ENCODE assay signal across 21 cellular contexts in the genomic region with DNA sequence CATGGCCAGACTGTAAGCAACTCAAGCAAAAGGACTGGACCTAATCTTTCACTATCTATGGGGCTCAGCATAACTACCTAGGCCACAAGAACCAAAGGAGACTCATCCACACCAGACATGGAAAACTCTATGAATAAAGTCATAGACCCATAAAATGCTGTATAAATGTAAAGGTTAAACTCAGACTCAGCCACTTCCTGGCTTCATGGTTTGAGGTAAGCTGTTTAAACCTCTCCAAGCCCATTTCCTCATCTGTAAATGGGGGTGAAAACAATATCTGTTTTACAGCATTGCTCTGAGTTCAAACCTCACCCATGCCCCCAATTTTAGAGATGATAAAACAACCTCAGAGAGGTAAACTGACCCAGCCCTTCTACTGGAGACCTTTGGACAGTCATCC. TPM values are rescaled to one million over a fixed set of nuclear protein-coding genes. Genes with fewer than 3 reads are reported as not detected.
DNase-seq lines count a peak whose midpoint lies in the region; ATAC-seq, FAIRE-seq and TF ChIP-seq lines count a peak whose summit lies in the region.
"Had no signal": no experiment of that assay in that cellular context is flagged by ENCODE, and none has a peak within 500 bp of the region (broad histone marks: within the 10 kb centered on the region; RNA-seq: fewer than 3 reads in every experiment).

No MANE protein-coding gene starts in this region.

- H3K27me3 Mint-ChIP-seq in activated naive CD4-positive, alpha-beta T cell treated with anti-CD3 and anti-CD28 coated beads, Interleukin-2, amount 50 U/mL, for 24 hours: no peaks in the 10 kb centered on the region
- peaks cover 7% of the 10 kb centered on the region for H3K27me3 Mint-ChIP-seq in activated T-helper 2 cell treated with anti-CD3 and anti-CD28 coated beads, Interferon-gamma antibody, Interleukin-2, Interleukin-4, amounts not matched to agents 10 μg/mL and 5 μg/mL and 100 μg/mL, durations not matched to agents 14 hours and 24 hours and 36 hours (ENCODE audit: low read depth)
- no peaks in the 10 kb centered on the region for H3K27me3 Mint-ChIP-seq in naive thymus-derived CD8-positive, alpha-beta T cell

- no peaks in the 10 kb centered on the region for H3F3A ChIP-seq in GM23248 (ENCODE audit: insufficient read depth)

- no peaks in the 10 kb centered on the region for H3K9me2 ChIP-seq in GM23248 (ENCODE audit: insufficient read depth)

- TF ChIP-seq CTCF in mammary epithelial cell (conservative IDR thresholded peaks at IDR 0.05 in 1 of 2, IDR thresholded peaks at IDR 0.05 in 1 of 2; ENCODE audit: extremely low read depth in 1 of 2, insufficient read depth in 1 of 2, low read depth in 1 of 2, low read length in 2 of 2): no peak

- no peaks in the 10 kb centered on the region for H3K9me3 ChIP-seq in mammary epithelial cell (replicated peaks; ENCODE audit: insufficient read depth, low read length)
- no peaks in the 10 kb centered on the region for H3K9me3 ChIP-seq in GM23248 (ENCODE audit: low read depth)
- H3K9me3 ChIP-seq: BLaER1 treated with 17β-estradiol and CSF1 and Interleukin-3, amounts not matched to agents 10 nM and 100 nM; testis; vagina had no signal

- DNase-seq in activated naive CD4-positive, alpha-beta T cell (lab: John Stamatoyannopoulos, UW): no peak
- DNase-seq in activated T-helper 2 cell treated with anti-CD3 and anti-CD28 coated beads, Interferon-gamma antibody, Interleukin-2, Interleukin-4, amounts not matched to agents 10 μg/mL and 5 μg/mL and 100 μg/mL, durations not matched to agents 14 hours and 24 hours and 36 hours (ENCODE audit: low spot score): no peak
- peak in 2 of 10 donors; percentile 34 to 40 for DNase-seq in naive thymus-derived CD8-positive, alpha-beta T cell
- DNase-seq in RCC 7860 (ENCODE audit: low spot score) (no peak), mammary epithelial cell (no peak), NCI-H2029 treated with DMSO at 0.1 percent for 48 hours (lab: John Stamatoyannopoulos, UW) (no peak), GM23248 (no peak)
- DNase-seq: activated CD4-positive, alpha-beta T cell treated with anti-CD3 and anti-CD28 coated beads, Interleukin-2, amount 50 U/mL, for 1 hour; glutamatergic neuron; kidney glomerular epithelial cell; NCI-H1092; NCI-H1930; NCI-H69; nucleus accumbens; testis had no signal

- H3K27ac ChIP-seq in mammary epithelial cell (ENCODE audit: insufficient read depth, low read depth, low read length) (no peak overlapping the region), GM23248 (no peak overlapping the region)
- H3K27ac ChIP-seq: BLaER1 treated with 17β-estradiol and CSF1 and Interleukin-3, amounts not matched to agents 10 nM and 100 nM; testis; vagina had no signal

- POLR2A ChIA-PET in naive thymus-derived CD8-positive, alpha-beta T cell (lab: Charles Lee): interaction anchor here (1.9 kb wide), 1 partner anchor 122 kb away, joined by 4 read pairs; a partner anchor contains a TSS

- peaks cover 11% of the 10 kb centered on the region for H3K4me1 ChIP-seq in mammary epithelial cell (ENCODE audit: insufficient read depth, low read length)
- H3K4me1 ChIP-seq in GM23248 (ENCODE audit: insufficient read depth): peaks cover 3% of the 10 kb centered on the region

- in situ Hi-C loops in mammary epithelial cell (cut with MboI; ENCODE audit: low sequenced_read_pairs in 2 of 2): loop anchor here in 1 of 2 donors (25.0 kb wide), 1 partner anchor 699 kb away; a partner anchor contains a TSS
- in situ Hi-C loops in GM23248 (cut with MboI): no loop called here

- FAIRE-seq in RCC 7860 (lab: Jason Lieb, UNC): no peak
- FAIRE-seq: D721Med, GM12891 had no signal

- no peak overlapping the region for H3K4me2 ChIP-seq in mammary epithelial cell (ENCODE audit: insufficient read depth, low read depth, low read length)
- H3K4me2 ChIP-seq in GM23248 (ENCODE audit: unreplicated experiment): no peak overlapping the region
- H3K4me2 ChIP-seq: BLaER1 treated with 17β-estradiol and CSF1 and Interleukin-3, amounts not matched to agents 10 nM and 100 nM had no signal

- no peaks in the 10 kb centered on the region for H3K36me3 Mint-ChIP-seq in activated naive CD4-positive, alpha-beta T cell treated with anti-CD3 and anti-CD28 coated beads, Interleukin-2, amount 50 U/mL, for 24 hours
- H3K36me3 Mint-ChIP-seq in activated T-helper 2 cell treated with anti-CD3 and anti-CD28 coated beads, Interferon-gamma antibody, Interleukin-2, Interleukin-4, amounts not matched to agents 10 μg/mL and 5 μg/mL and 100 μg/mL, durations not matched to agents 14 hours and 24 hours and 36 hours (ENCODE audit: low read depth): peaks cover 6% of the 10 kb centered on the region
- H3K36me3 Mint-ChIP-seq in naive thymus-derived CD8-positive, alpha-beta T cell: no peaks in the 10 kb centered on the region

- H3K79me2 ChIP-seq in mammary epithelial cell (ENCODE audit: insufficient read depth, low read length): peaks cover 11% of the 10 kb centered on the region
- peaks cover 15% of the 10 kb centered on the region for H3K79me2 ChIP-seq in GM23248 (ENCODE audit: insufficient read depth)

- dilution Hi-C loops in mammary epithelial cell (cut with HindIII; ENCODE audit: low sequenced_read_pairs): no loop called here

- no peak for ATAC-seq in naive thymus-derived CD8-positive, alpha-beta T cell

- H3K36me3 ChIP-seq in mammary epithelial cell (ENCODE audit: insufficient read depth, low read length): no peaks in the 10 kb centered on the region
- H3K36me3 ChIP-seq in GM23248 (ENCODE audit: low read depth): no peaks in the 10 kb centered on the region
- H3K36me3 ChIP-seq: BLaER1 treated with 17β-estradiol and CSF1 and Interleukin-3, amounts not matched to agents 10 nM and 100 nM; vagina had no signal

- H3K27me3 ChIP-seq in mammary epithelial cell (ENCODE audit: insufficient read depth, low read length) (no peaks in the 10 kb centered on the region), GM23248 (replicated peaks; ENCODE audit: insufficient read depth) (no peaks in the 10 kb centered on the region; the same call in 1 of the 2 replicates)
- H3K27me3 ChIP-seq: BLaER1 treated with 17β-estradiol and CSF1 and Interleukin-3, amounts not matched to agents 10 nM and 100 nM; testis; vagina had no signal

- H3K9me3 Mint-ChIP-seq in activated naive CD4-positive, alpha-beta T cell treated with anti-CD3 and anti-CD28 coated beads, Interleukin-2, amount 50 U/mL, for 24 hours: no peaks in the 10 kb centered on the region
- no peaks in the 10 kb centered on the region for H3K9me3 Mint-ChIP-seq in activated T-helper 2 cell treated with anti-CD3 and anti-CD28 coated beads, Interferon-gamma antibody, Interleukin-2, Interleukin-4, amounts not matched to agents 10 μg/mL and 5 μg/mL and 100 μg/mL, durations not matched to agents 14 hours and 24 hours and 36 hours
- H3K9me3 Mint-ChIP-seq in naive thymus-derived CD8-positive, alpha-beta T cell: no peaks in the 10 kb centered on the region

- peaks cover 58% of the 10 kb centered on the region for H3K4me1 Mint-ChIP-seq in activated naive CD4-positive, alpha-beta T cell treated with anti-CD3 and anti-CD28 coated beads, Interleukin-2, amount 50 U/mL, for 24 hours
- peaks cover 35% of the 10 kb centered on the region for H3K4me1 Mint-ChIP-seq in activated T-helper 2 cell treated with anti-CD3 and anti-CD28 coated beads, Interferon-gamma antibody, Interleukin-2, Interleukin-4, amounts not matched to agents 10 μg/mL and 5 μg/mL and 100 μg/mL, durations not matched to agents 14 hours and 24 hours and 36 hours (ENCODE audit: low read depth)
- peaks cover 32 to 71% (median 64%) of the 10 kb centered on the region in 4 donors for H3K4me1 Mint-ChIP-seq in naive thymus-derived CD8-positive, alpha-beta T cell

- no peak overlapping the region for H3K4me3 Mint-ChIP-seq in activated naive CD4-positive, alpha-beta T cell treated with anti-CD3 and anti-CD28 coated beads, Interleukin-2, amount 50 U/mL, for 24 hours
- no peak overlapping the region for H3K4me3 Mint-ChIP-seq in activated T-helper 2 cell treated with anti-CD3 and anti-CD28 coated beads, Interferon-gamma antibody, Interleukin-2, Interleukin-4, amounts not matched to agents 10 μg/mL and 5 μg/mL and 100 μg/mL, durations not matched to agents 14 hours and 24 hours and 36 hours (ENCODE audit: low read depth)
- peak overlapping the region; percentile 4 to 90 (median 64) for H3K4me3 Mint-ChIP-seq in naive thymus-derived CD8-positive, alpha-beta T cell

- H4K20me1 ChIP-seq in mammary epithelial cell (ENCODE audit: insufficient read depth, low read length): no peaks in the 10 kb centered on the region
- H4K20me1 ChIP-seq in GM23248 (ENCODE audit: insufficient read depth): no peaks in the 10 kb centered on the region

- H2AFZ ChIP-seq in mammary epithelial cell (ENCODE audit: low read depth, low read length) (no peak overlapping the region), GM23248 (no peak overlapping the region)

- CTCF ChIA-PET in mammary epithelial cell (lab: Charles Lee; ENCODE audit: low non-redundant PET): no interaction called here

- intact Hi-C loops in activated T-helper 2 cell treated with anti-CD3 and anti-CD28 coated beads, Interferon-gamma antibody, Interleukin-2, Interleukin-4, amounts not matched to agents 10 μg/mL and 5 μg/mL and 100 μg/mL, durations not matched to agents 14 hours and 24 hours and 36 hours (cut with micrococcal nuclease): loop anchor here (5.0 kb wide), 2 partner anchors 124 to 319 kb away; a partner anchor contains a TSS
- intact Hi-C loops in mammary epithelial cell (cut with micrococcal nuclease): no loop called here

- H3K27ac Mint-ChIP-seq in activated naive CD4-positive, alpha-beta T cell treated with anti-CD3 and anti-CD28 coated beads, Interleukin-2, amount 50 U/mL, for 24 hours: peak overlapping the region; percentile 80
- peak overlapping the region; percentile 76 for H3K27ac Mint-ChIP-seq in activated T-helper 2 cell treated with anti-CD3 and anti-CD28 coated beads, Interferon-gamma antibody, Interleukin-2, Interleukin-4, amounts not matched to agents 10 μg/mL and 5 μg/mL and 100 μg/mL, durations not matched to agents 14 hours and 24 hours and 36 hours
- peak overlapping the region in 9 of 10 donors; percentile 29 to 88 (median 81) for H3K27ac Mint-ChIP-seq in naive thymus-derived CD8-positive, alpha-beta T cell

- H3K9ac ChIP-seq in mammary epithelial cell (ENCODE audit: insufficient read depth, low read length): no peak overlapping the region
- no peak overlapping the region for H3K9ac ChIP-seq in GM23248
- H3K9ac ChIP-seq: BLaER1 treated with 17β-estradiol and CSF1 and Interleukin-3, amounts not matched to agents 10 nM and 100 nM had no signal

- H3K4me3 ChIP-seq in mammary epithelial cell (replicated peaks in 1 of 3; ENCODE audit: insufficient read depth in 1 of 3, low read depth in 2 of 3, low read length in 3 of 3): no peak overlapping the region
- no peak overlapping the region for H3K4me3 ChIP-seq in GM23248
- H3K4me3 ChIP-seq: BLaER1 treated with 17β-estradiol and CSF1 and Interleukin-3, amounts not matched to agents 10 nM and 100 nM; lung; testis; vagina had no signal

- no TSS peak for BruUV-seq in mammary epithelial cell (replicated peaks; lab: Mats Ljungman, UMichigan)

RNA-seq across cellular contexts. Expression of a gene that starts 4.0 kb away (rescaled TPM):
- 58.7 and 59.3 TPM in 2 replicates for total RNA-seq in activated T-helper 2 cell treated with anti-CD3 and anti-CD28 coated beads, Interferon-gamma antibody, Interleukin-2, Interleukin-4, amounts not matched to agents 10 μg/mL and 5 μg/mL and 100 μg/mL, durations not matched to agents 14 hours and 24 hours and 36 hours
- 10 to 100 TPM; 40.9 to 42.2 TPM for total RNA-seq in naive thymus-derived CD8-positive, alpha-beta T cell
- polyA plus RNA-seq in naive thymus-derived CD8-positive, alpha-beta T cell: 10 to 100 TPM; 59.1 to 77.3 (median 71.7) TPM
- total RNA-seq in mammary epithelial cell: 10 to 100 TPM; 46.7 to 54.5 TPM
- 74.9 TPM for polyA plus RNA-seq in mammary epithelial cell
- 114 TPM for polyA minus RNA-seq in mammary epithelial cell
- 17.9 and 20.4 TPM in 2 replicates for total RNA-seq in GM23248 (2014; rRNA removed; shearing (Covaris generic))
- polyA plus RNA-seq in GM23248 (2016; fragmentation: Nextera tagmentation; extraction: Ambion mirVana): 50.1 and 51.6 TPM in 2 replicates

Comparison
In these comparisons a context has a peak if more than half of its experiments do, and no peak if none do; other contexts are left out.
1. H3K4me3 Mint-ChIP-seq: peak in naive thymus-derived CD8-positive, alpha-beta T cell (10 of 10); none in activated naive CD4-positive, alpha-beta T cell treated with anti-CD3 and anti-CD28 coated beads, Interleukin-2, amount 50 U/mL, for 24 hours (single experiment) and activated T-helper 2 cell treated with anti-CD3 and anti-CD28 coated beads, Interferon-gamma antibody, Interleukin-2, Interleukin-4, amounts not matched to agents 10 μg/mL and 5 μg/mL and 100 μg/mL, durations not matched to agents 14 hours and 24 hours and 36 hours (single experiment).
2. Peak in every context shown above with its lines, with median percentiles within 50 percentile points of each other: H3K27ac Mint-ChIP-seq.